18 cellular contexts compared by ENCODE assay signal in the genomic region with DNA sequence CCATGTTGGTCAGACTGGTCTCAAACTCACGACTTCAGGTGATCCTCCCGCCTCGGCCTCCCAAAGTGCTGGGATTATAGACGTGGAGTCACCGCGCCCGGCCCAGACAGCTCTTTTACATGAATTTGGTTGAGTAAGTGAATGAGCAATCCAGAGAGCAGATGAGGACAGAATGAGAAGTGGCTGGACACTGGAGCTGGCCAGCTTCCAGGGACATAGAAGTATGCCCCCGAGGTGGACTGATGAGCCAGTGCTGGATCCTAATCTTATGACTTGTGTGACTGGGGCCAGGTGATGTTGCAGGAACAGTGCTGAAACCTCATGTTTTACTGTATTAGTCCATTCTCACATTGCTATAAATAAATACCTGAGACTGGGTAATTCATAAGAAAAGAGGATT. TPM values are rescaled to one million over a fixed set of nuclear protein-coding genes. Genes with fewer than 3 reads are reported as not detected.
"Had no signal": no experiment of that assay in that cellular context is flagged by ENCODE, and none has a peak within 500 bp of the region (broad histone marks: within the 10 kb centered on the region; RNA-seq: fewer than 3 reads in every experiment).

No MANE protein-coding gene starts in this region.

- DNase-seq: activated CD4-positive, alpha-beta T cell treated with anti-CD3 and anti-CD28 coated beads for 4 hours; activated CD8-positive, alpha-beta T cell treated with anti-CD3 and anti-CD28 coated beads for 36 hours; activated effector memory CD4-positive, alpha-beta T cell treated with Interleukin-2 at 50 U/mL for 16 hours; activated naive CD4-positive, alpha-beta T cell treated with anti-CD3 and anti-CD28 coated beads, Interleukin-2, amount 50 U/mL, for 16 hours; activated T-cell treated with anti-CD3 and anti-CD28 coated beads, Interleukin-2, amount 50 U/mL, for 4 hours; glutamatergic neuron; occipital lobe; right cardiac atrium; small intestine had no signal

- H3K27me3 ChIP-seq: adrenal gland, cardiac muscle cell, esophagus muscularis mucosa, upper lobe of left lung had no signal

- H3K4me3 Mint-ChIP-seq: activated CD8-positive, alpha-beta T cell treated with anti-CD3 and anti-CD28 coated beads for 36 hours; activated T-cell treated with anti-CD3 and anti-CD28 coated beads, Interleukin-2, amount 50 U/mL, for 4 hours; nephron; stimulated activated naive CD8-positive, alpha-beta T cell treated with anti-CD3 and anti-CD28 coated beads, Interleukin-15, Interleukin-2, amounts not matched to agents 100 ng/mL and 50 ng/mL, for 24 hours; T-helper 1 cell treated with Interleukin-12 subunit alpha and Interleukin-12 subunit beta and Interleukin-4 antibody, amounts not matched to agents 30 μg/mL and 1 μg/mL, for 36 hours; WTC11 had no signal

- H3K4me3 ChIP-seq: adrenal gland, cardiac muscle cell, esophagus muscularis mucosa, upper lobe of left lung had no signal

- H3K27me3 Mint-ChIP-seq: activated CD8-positive, alpha-beta T cell treated with anti-CD3 and anti-CD28 coated beads for 36 hours; stimulated activated naive CD8-positive, alpha-beta T cell treated with anti-CD3 and anti-CD28 coated beads, Interleukin-15, Interleukin-2, amounts not matched to agents 100 ng/mL and 50 ng/mL, for 24 hours had no signal

- H3K4me1 ChIP-seq: adrenal gland, esophagus muscularis mucosa had no signal

- H3K36me3 ChIP-seq: adrenal gland, cardiac muscle cell, esophagus muscularis mucosa, upper lobe of left lung had no signal

- H3K9me3 Mint-ChIP-seq: activated CD8-positive, alpha-beta T cell treated with anti-CD3 and anti-CD28 coated beads for 36 hours; activated T-cell treated with anti-CD3 and anti-CD28 coated beads, Interleukin-2, amount 50 U/mL, for 4 hours; nephron; stimulated activated naive CD8-positive, alpha-beta T cell treated with anti-CD3 and anti-CD28 coated beads, Interleukin-15, Interleukin-2, amounts not matched to agents 100 ng/mL and 50 ng/mL, for 24 hours; T-helper 1 cell treated with Interleukin-12 subunit alpha and Interleukin-12 subunit beta and Interleukin-4 antibody, amounts not matched to agents 30 μg/mL and 1 μg/mL, for 36 hours; WTC11 had no signal

- H3K27ac Mint-ChIP-seq: activated CD8-positive, alpha-beta T cell treated with anti-CD3 and anti-CD28 coated beads for 36 hours; nephron; progenitor cell of endocrine pancreas; stimulated activated naive CD8-positive, alpha-beta T cell treated with anti-CD3 and anti-CD28 coated beads, Interleukin-15, Interleukin-2, amounts not matched to agents 100 ng/mL and 50 ng/mL, for 24 hours; T-helper 1 cell treated with Interleukin-12 subunit alpha and Interleukin-12 subunit beta and Interleukin-4 antibody, amounts not matched to agents 30 μg/mL and 1 μg/mL, for 36 hours; WTC11 had no signal

- H3K4me1 Mint-ChIP-seq: WTC11 had no signal

- H3K36me3 Mint-ChIP-seq: WTC11 had no signal

- FAIRE-seq: small intestine had no signal

- H3K9me3 ChIP-seq: adrenal gland, esophagus muscularis mucosa, upper lobe of left lung had no signal

- H3K27ac ChIP-seq: adrenal gland, cardiac muscle cell, esophagus muscularis mucosa, upper lobe of left lung had no signal

RNA-seq across cellular contexts. Expression of a gene that starts 35.9 kb away (rescaled TPM):
- total RNA-seq: activated CD8-positive, alpha-beta T cell treated with anti-CD3 and anti-CD28 coated beads for 36 hours; activated T-cell treated with anti-CD3 and anti-CD28 coated beads, Interleukin-2, amount 50 U/mL, for 4 hours had no signal
